In the genomic region with DNA sequence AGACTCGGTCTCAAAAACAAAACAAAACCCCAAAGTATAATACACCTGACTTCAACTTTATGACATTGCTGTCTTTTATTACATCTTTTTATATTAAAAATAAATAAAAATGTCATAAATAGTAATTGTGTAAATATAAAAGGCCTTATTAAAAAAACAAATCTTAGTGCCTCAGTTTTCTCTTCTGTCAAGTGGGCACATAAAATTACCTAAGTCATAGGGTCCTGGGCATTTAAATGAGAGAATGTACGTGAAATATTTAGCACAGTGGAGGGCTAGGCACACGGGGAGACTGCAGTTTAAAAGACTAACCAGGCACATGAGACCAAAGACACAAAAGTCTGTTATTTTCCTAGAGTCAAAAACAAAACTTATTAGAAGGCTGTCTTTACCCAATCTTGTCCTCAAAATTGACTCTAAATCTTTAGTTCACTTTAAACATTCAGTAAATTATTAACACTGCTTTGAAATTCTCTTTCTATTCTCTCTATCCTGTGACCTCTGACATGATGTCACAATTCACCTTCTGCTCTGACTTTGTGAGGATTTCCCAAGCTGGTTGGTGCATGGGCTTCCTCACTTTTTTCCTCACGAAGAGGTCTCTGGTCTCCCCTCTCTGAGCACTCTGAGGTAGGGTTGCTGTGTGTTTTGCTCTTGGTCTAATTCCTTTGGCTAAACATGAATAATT, we compare ENCODE assay signal across 21 cellular contexts.
"Had no signal": no experiment of that assay in that cellular context is flagged by ENCODE, and none has a peak within 500 bp of the region (broad histone marks: within the 10 kb centered on the region; RNA-seq: fewer than 3 reads in every experiment).

No MANE protein-coding gene starts in this region.

- H3K36me3 Mint-ChIP-seq: immature natural killer cell, type B pancreatic cell had no signal

- H3K27ac Mint-ChIP-seq: type B pancreatic cell had no signal

- H3K27me3 Mint-ChIP-seq: type B pancreatic cell had no signal

- H3K9me3 ChIP-seq: esophagus squamous epithelium, gastroesophageal sphincter, left ventricle myocardium inferior, prostate gland, sigmoid colon, suprapubic skin, thyroid gland had no signal

- H3K4me3 ChIP-seq: esophagus squamous epithelium, gastroesophageal sphincter, left ventricle myocardium inferior, lung, prostate gland, sigmoid colon, skin epidermis, suprapubic skin, thyroid gland had no signal

- H3K27ac ChIP-seq: esophagus squamous epithelium, gastroesophageal sphincter, left ventricle myocardium inferior, parathyroid adenoma, prostate gland, sigmoid colon, skin epidermis, suprapubic skin, thyroid gland had no signal

- H3K36me3 ChIP-seq: prostate gland, sigmoid colon, suprapubic skin, thyroid gland had no signal

- H3K9me3 Mint-ChIP-seq: immature natural killer cell; naive thymus-derived CD4-positive, alpha-beta T cell; nephron progenitor cell; type B pancreatic cell had no signal

- H3K4me3 Mint-ChIP-seq: nephron progenitor cell had no signal

- ATAC-seq: gastroesophageal sphincter; naive thymus-derived CD4-positive, alpha-beta T cell; stimulated activated naive CD8-positive, alpha-beta T cell treated with anti-CD3 and anti-CD28 coated beads, Interleukin-15, Interleukin-2, amounts not matched to agents 100 U/mL and 50 U/mL, for 24 hours had no signal

- H3K9ac ChIP-seq: parathyroid adenoma had no signal

- DNase-seq: dermis blood vessel endothelial cell; esophagus squamous epithelium; foreskin fibroblast; glutamatergic neuron; immature natural killer cell; left ventricle myocardium inferior; naive thymus-derived CD4-positive, alpha-beta T cell; nephron progenitor cell; retina; sigmoid colon; stimulated activated CD4-positive, alpha-beta T cell treated with anti-CD3 and anti-CD28 coated beads, Interleukin-2, amount 100 ng/mL, for 24 hours; stimulated activated CD4-positive, alpha-beta T cell treated with anti-CD3 and anti-CD28 coated beads, Interleukin-4, amount 100 ng/mL, for 4 hours; stimulated activated naive CD8-positive, alpha-beta T cell treated with anti-CD3 and anti-CD28 coated beads, Interleukin-15, Interleukin-2, amounts not matched to agents 100 U/mL and 50 U/mL, for 24 hours; thyroid gland had no signal

- H3K27me3 ChIP-seq: esophagus squamous epithelium, gastroesophageal sphincter, sigmoid colon, suprapubic skin, thyroid gland had no signal

- H2AFZ ChIP-seq: parathyroid adenoma had no signal

- H3K4me1 ChIP-seq: prostate gland had no signal

- H3K79me2 ChIP-seq: parathyroid adenoma had no signal
